ENCODE assay signal across 24 cellular contexts in genomic region chr9:85228111-85228855, GRCh38.
DNase-seq lines count a peak whose midpoint lies in the region; ATAC-seq and TF ChIP-seq lines count a peak whose summit lies in the region.
"Had no signal": no experiment of that assay in that cellular context is flagged by ENCODE, and none has a peak within 500 bp of the region (broad histone marks: within the 10 kb centered on the region; RNA-seq: fewer than 3 reads in every experiment).

No MANE protein-coding gene starts in this region.

- H3K4me3 ChIP-seq in esophagus muscularis mucosa = no peak overlapping the region
- H3K4me3 ChIP-seq in thoracic aorta = peak overlapping the region; percentile 9
- H3K4me3 ChIP-seq: GM23248, K562 had no signal

- H3K27ac Mint-ChIP-seq in mesothelial cell of epicardium = peak overlapping the region; percentile 32

- no peak for TF ChIP-seq EP300 in esophagus muscularis mucosa (IDR thresholded peaks at IDR 0.05)

- H3K36me3 ChIP-seq in esophagus muscularis mucosa (no peaks in the 10 kb centered on the region), thoracic aorta (no peaks in the 10 kb centered on the region)

- WGBS in esophagus muscularis mucosa = 79% methylated on average over 9 of the region's 9 CpGs

- H3K27me3 Mint-ChIP-seq in mesothelial cell of epicardium (ENCODE audit: low read depth) = no peaks in the 10 kb centered on the region

- TF ChIP-seq CTCF in esophagus muscularis mucosa (IDR thresholded peaks at IDR 0.05) (no peak), mesothelial cell of epicardium (IDR thresholded peaks at IDR 0.05; ENCODE audit: unreplicated experiment) (no peak), thoracic aorta (IDR thresholded peaks at IDR 0.05) (no peak)

- H3K27me3 ChIP-seq in esophagus muscularis mucosa (no peaks in the 10 kb centered on the region), thoracic aorta (replicated peaks; ENCODE audit: insufficient read depth) (no peaks in the 10 kb centered on the region)

- no peak overlapping the region for H3K4me3 Mint-ChIP-seq in mesothelial cell of epicardium
- H3K4me3 Mint-ChIP-seq: CD14-positive monocyte had no signal

- ATAC-seq in thoracic aorta (ENCODE audit: insufficient number of reproducible peaks, low FRiP score, low read depth) (no peak), GM19455 (IDR thresholded peaks at IDR 0.05; ENCODE audit: unreplicated experiment) (no peak), HG02642 (IDR thresholded peaks at IDR 0.05; ENCODE audit: poor library complexity, unreplicated experiment) (no peak), HG03439 (IDR thresholded peaks at IDR 0.05; ENCODE audit: unreplicated experiment) (no peak)
- ATAC-seq: K562, Panc1 had no signal

- peaks cover 9% of the 10 kb centered on the region for H3K4me1 Mint-ChIP-seq in mesothelial cell of epicardium
- H3K4me1 Mint-ChIP-seq: CD14-positive monocyte had no signal

- DNase-seq in RPMI7951 (ENCODE audit: low read depth) = peak; percentile 21
- DNase-seq in esophagus muscularis mucosa (ENCODE audit: extremely low spot score) = peak; percentile 19
- DNase-seq in mesothelial cell of epicardium (ENCODE audit: low spot score in 2 of 2, unreplicated experiment in 2 of 2) = no peak
- DNase-seq in thoracic aorta (ENCODE audit: low spot score) = no peak
- no peak for DNase-seq in NCI-H1105 treated with DMSO at 0.1 percent for 48 hours (lab: John Stamatoyannopoulos, UW)
- DNase-seq: DMS153, DND-41, GM23248, H7, Kasumi-1, NCI-H1694, NCI-H2081, NCI-H2171, NCI-H226, NCI-H510A, NCI-H69, SHP77 treated with DMSO at 0.1 percent for 48 hours, SK-N-SH had no signal

- H3K9me3 ChIP-seq in esophagus muscularis mucosa = no peaks in the 10 kb centered on the region
- no peaks in the 10 kb centered on the region for H3K9me3 ChIP-seq in thoracic aorta
- H3K9me3 ChIP-seq: SK-N-SH had no signal

- no peaks in the 10 kb centered on the region for H3K36me3 Mint-ChIP-seq in mesothelial cell of epicardium
- H3K36me3 Mint-ChIP-seq: CD14-positive monocyte had no signal

- intact Hi-C loops in esophagus muscularis mucosa (cut with DNase I) = no loop called here

- no peaks in the 10 kb centered on the region for H3K9me3 Mint-ChIP-seq in mesothelial cell of epicardium

- H3K27ac ChIP-seq in esophagus muscularis mucosa (replicated peaks in 1 of 4) (no peak overlapping the region), thoracic aorta (peak overlapping the region in 1 of 2 donors; percentile 28)
- H3K27ac ChIP-seq: GM23248 had no signal

- H3K4me1 ChIP-seq in esophagus muscularis mucosa (no peaks in the 10 kb centered on the region), thoracic aorta (ENCODE audit: control insufficient read depth in 1 of 2, low read depth in 2 of 2) (peaks cover 4 to 46% of the 10 kb centered on the region in 2 donors)

- TF ChIP-seq POLR2A in esophagus muscularis mucosa (IDR thresholded peaks at IDR 0.05; ENCODE audit: low read depth) = no peak

Comparison
In these comparisons a context has a peak if more than half of its experiments do, and no peak if none do; other contexts are left out.
1. DNase-seq: peak in RPMI7951 (single experiment) and esophagus muscularis mucosa (single experiment); none in mesothelial cell of epicardium (0 of 2), thoracic aorta (single experiment) and NCI-H1105 treated with DMSO at 0.1 percent for 48 hours (single experiment).